ENCODE assay signal across 23 cellular contexts in genomic region chr5:15116996-15117395, GRCh38.
DNase-seq lines count a peak whose midpoint lies in the region; ATAC-seq, FAIRE-seq and TF ChIP-seq lines count a peak whose summit lies in the region.
"Had no signal": no experiment of that assay in that cellular context is flagged by ENCODE, and none has a peak within 500 bp of the region (broad histone marks: within the 10 kb centered on the region; RNA-seq: fewer than 3 reads in every experiment).

No MANE protein-coding gene starts in this region.

- H3K9me3 ChIP-seq in MG63 (no peaks in the 10 kb centered on the region), trophoblast cell (ENCODE audit: insufficient read depth, low read depth, low read length) (peaks cover 2% of the 10 kb centered on the region), prostate gland (no peaks in the 10 kb centered on the region)

- TF ChIP-seq POLR2A in prostate gland (IDR thresholded peaks at IDR 0.05) (no peak), GM12892 (IDR thresholded peaks at IDR 0.05; ENCODE audit: low read depth, low read length) (no peak)

- H3K27me3 ChIP-seq in MG63 (no peaks in the 10 kb centered on the region), trophoblast cell (ENCODE audit: insufficient read depth, low read length) (no peaks in the 10 kb centered on the region), prostate gland (replicated peaks; ENCODE audit: insufficient read depth) (no peaks in the 10 kb centered on the region)
- H3K27me3 ChIP-seq: BLaER1 had no signal

- TF ChIP-seq CTCF in prostate gland (IDR thresholded peaks at IDR 0.05), result no peak

- no peak overlapping the region for H2AFZ ChIP-seq in trophoblast cell (ENCODE audit: insufficient read depth, low read length, poor library complexity)

- H3K36me3 ChIP-seq in MG63 (no peaks in the 10 kb centered on the region), trophoblast cell (ENCODE audit: control insufficient read depth in 1 of 2, insufficient read depth in 2 of 2, low read length in 2 of 2) (no peaks in the 10 kb centered on the region), prostate gland (no peaks in the 10 kb centered on the region)
- H3K36me3 ChIP-seq: BLaER1 had no signal

- DNase-seq in activated T-cell treated with anti-CD3 and anti-CD28 coated beads, Interleukin-2, amount 50 U/mL, for 72 hours, result no peak
- DNase-seq in activated T-cell treated with anti-CD3 and anti-CD28 coated beads for 4 hours, result no peak
- peak; percentile 74 for DNase-seq in MG63
- DNase-seq in glomerular visceral epithelial cell (ENCODE audit: extremely low spot score), result peak; percentile 55
- DNase-seq in trophoblast cell, result peak in 1 of 2 donors; percentile 45
- no peak for DNase-seq in prostate gland (ENCODE audit: low spot score)
- no peak for DNase-seq in NCI-H2196 treated with DMSO at 0.1 percent for 48 hours (lab: John Stamatoyannopoulos, UW; ENCODE audit: unreplicated experiment)
- no peak for DNase-seq in GM12892 (ENCODE audit: insufficient read length)
- DNase-seq: CD8-positive, alpha-beta T cell; HFFc6; NCI-H1092; NCI-H146; NCI-H2081; NCI-H510A treated with DMSO at 0.1 percent for 48 hours had no signal

- no peaks in the 10 kb centered on the region for H3K27me3 Mint-ChIP-seq in activated T-cell treated with anti-CD3 and anti-CD28 coated beads, Interleukin-2, amount 50 U/mL, for 72 hours (ENCODE audit: low read depth)

- no peak for FAIRE-seq in GM12892 (lab: Jason Lieb, UNC)
- FAIRE-seq: G401.6, GM12878, GM18507, H1, HepG2 had no signal

- H3K4me3 ChIP-seq in MG63 (no peak overlapping the region), trophoblast cell (ENCODE audit: low read depth, low read length) (peak overlapping the region; percentile 43), prostate gland (no peak overlapping the region)
- H3K4me3 ChIP-seq: BLaER1, GM12878 had no signal

- H3K4me1 Mint-ChIP-seq in activated T-cell treated with anti-CD3 and anti-CD28 coated beads, Interleukin-2, amount 50 U/mL, for 72 hours (ENCODE audit: low read depth), result no peaks in the 10 kb centered on the region

- no peaks in the 10 kb centered on the region for H3K79me2 ChIP-seq in trophoblast cell (ENCODE audit: control insufficient read depth, insufficient read depth, low read length, poor library complexity)

- intact Hi-C loops in prostate gland (cut with DNase I), result loop anchor here (10.0 kb wide), 1 partner anchor 388 kb away; the partner anchor contains the start of gene FBXL7

- no peaks in the 10 kb centered on the region for H3K79me1 ChIP-seq in trophoblast cell (ENCODE audit: low read length)

- H3K18ac ChIP-seq in trophoblast cell (ENCODE audit: low read length), result no peak overlapping the region

- ATAC-seq in activated T-cell treated with anti-CD3 and anti-CD28 coated beads, Interleukin-2, amount 50 U/mL, for 72 hours (replicated peaks in 1 of 2), result no peak
- ATAC-seq: CD8-positive, alpha-beta T cell; GM12878; HepG2; Panc1 had no signal

- no peak overlapping the region for H2BK5ac ChIP-seq in trophoblast cell (ENCODE audit: low read depth, low read length, poor library complexity)

- peaks cover 7 to 8% of the 10 kb centered on the region in 2 donors for H3K9me3 Mint-ChIP-seq in activated T-cell treated with anti-CD3 and anti-CD28 coated beads, Interleukin-2, amount 50 U/mL, for 72 hours

- no peak overlapping the region for H3K4me2 ChIP-seq in trophoblast cell (ENCODE audit: low read length)
- H3K4me2 ChIP-seq: BLaER1, KMS-11 had no signal

- peak overlapping the region; percentile 48 for H3K27ac Mint-ChIP-seq in activated T-cell treated with anti-CD3 and anti-CD28 coated beads, Interleukin-2, amount 50 U/mL, for 72 hours
- H3K27ac Mint-ChIP-seq: CD8-positive, alpha-beta T cell; HFFc6 had no signal

- H2BK120ac ChIP-seq in trophoblast cell (ENCODE audit: insufficient read depth, low read length, poor library complexity), result no peak overlapping the region

- no peak overlapping the region for H3K4ac ChIP-seq in trophoblast cell (ENCODE audit: low read depth, low read length)

- H3K27ac ChIP-seq in trophoblast cell (ENCODE audit: low read depth, low read length), result no peak overlapping the region
- no peak overlapping the region for H3K27ac ChIP-seq in prostate gland
- H3K27ac ChIP-seq: 22Rv1, BLaER1, KMS-11 had no signal

- no peak overlapping the region for H3K4me3 Mint-ChIP-seq in activated T-cell treated with anti-CD3 and anti-CD28 coated beads, Interleukin-2, amount 50 U/mL, for 72 hours
- H3K4me3 Mint-ChIP-seq: CD8-positive, alpha-beta T cell; HFFc6 had no signal

- WGBS in trophoblast cell (ENCODE audit: extremely low coverage, insufficient coverage, insufficient read length), result no CpG with 5 or more reads among the region's 5 CpGs
- 30% methylated on average over 5 of the region's 5 CpGs for WGBS in prostate gland

- H3K23ac ChIP-seq in trophoblast cell (ENCODE audit: low read length), result no peak overlapping the region

- H3K14ac ChIP-seq in trophoblast cell (ENCODE audit: low read length), result no peak overlapping the region

- H4K8ac ChIP-seq in trophoblast cell (ENCODE audit: low read depth, low read length), result no peak overlapping the region

- H2BK12ac ChIP-seq in trophoblast cell (ENCODE audit: low read length), result no peak overlapping the region

- H3K4me1 ChIP-seq in trophoblast cell (ENCODE audit: control insufficient read depth in 1 of 2, insufficient read depth in 2 of 2, low read length in 2 of 2), result peaks cover 0 to 3% of the 10 kb centered on the region in 2 experiments
- H3K4me1 ChIP-seq in prostate gland (replicated peaks), result no peaks in the 10 kb centered on the region
- H3K4me1 ChIP-seq: BLaER1 had no signal

- no peak overlapping the region for H4K12ac ChIP-seq in trophoblast cell (ENCODE audit: low read depth, low read length)

- H2AK5ac ChIP-seq in trophoblast cell (ENCODE audit: low read length), result no peak overlapping the region

- H3K36me3 Mint-ChIP-seq in activated T-cell treated with anti-CD3 and anti-CD28 coated beads, Interleukin-2, amount 50 U/mL, for 72 hours (ENCODE audit: insufficient read depth in 2 of 2), result peaks cover 0 to 6% of the 10 kb centered on the region in 2 donors
- H3K36me3 Mint-ChIP-seq: CD8-positive, alpha-beta T cell had no signal

- H3K9ac ChIP-seq in trophoblast cell (ENCODE audit: low read length), result no peak overlapping the region
- H3K9ac ChIP-seq: BLaER1, KMS-11 had no signal

- H4K91ac ChIP-seq in trophoblast cell (ENCODE audit: low read depth, low read length), result no peak overlapping the region

Comparison
In these comparisons a context has a peak if more than half of its experiments do, and no peak if none do; other contexts are left out.
1. DNase-seq: peak in MG63 (single experiment) and glomerular visceral epithelial cell (single experiment); none in activated T-cell treated with anti-CD3 and anti-CD28 coated beads, Interleukin-2, amount 50 U/mL, for 72 hours (0 of 2), activated T-cell treated with anti-CD3 and anti-CD28 coated beads for 4 hours (single experiment), prostate gland (single experiment), NCI-H2196 treated with DMSO at 0.1 percent for 48 hours (single experiment) and GM12892 (single experiment).